ENCODE assay signal across 9 cellular contexts in the genomic region with DNA sequence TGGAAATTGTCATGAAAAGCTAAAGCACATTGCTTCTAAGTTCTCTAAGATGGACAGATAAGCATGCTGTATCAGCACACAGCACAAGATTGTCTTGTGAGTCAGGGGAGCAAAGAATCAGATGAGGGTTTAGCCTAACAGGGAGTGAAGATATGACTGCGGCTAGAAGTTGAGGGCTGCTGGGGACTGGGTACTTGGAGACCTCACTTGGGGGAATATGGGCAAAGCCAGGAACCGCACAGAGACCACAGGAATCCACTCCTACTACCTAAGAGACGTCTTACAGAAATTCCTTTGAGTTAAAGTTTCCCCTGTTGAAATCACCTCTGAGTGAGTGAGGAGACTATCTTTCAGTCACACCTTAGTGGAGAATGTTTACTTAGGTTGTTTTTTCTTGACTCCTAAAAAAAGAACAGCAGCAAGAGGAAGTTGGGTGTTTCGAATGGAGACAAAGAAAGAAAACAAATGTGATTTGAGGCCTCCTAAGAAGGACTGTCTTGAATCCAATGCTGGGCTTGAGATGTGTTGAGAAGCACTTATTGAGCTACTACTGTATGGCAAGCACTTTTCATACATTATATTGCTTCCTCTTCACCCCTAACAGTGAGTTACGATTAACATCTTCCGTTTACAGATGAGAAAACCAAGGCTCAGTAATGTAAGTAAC.
DNase-seq lines count a peak whose midpoint lies in the region; ATAC-seq, FAIRE-seq and TF ChIP-seq lines count a peak whose summit lies in the region.
"Had no signal": no experiment of that assay in that cellular context is flagged by ENCODE, and none has a peak within 500 bp of the region (broad histone marks: within the 10 kb centered on the region; RNA-seq: fewer than 3 reads in every experiment).

No MANE protein-coding gene starts in this region.

- H3K36me3 Mint-ChIP-seq in T-cell, result peaks cover 4% of the 10 kb centered on the region
- H3K36me3 Mint-ChIP-seq in effector memory CD8-positive, alpha-beta T cell (ENCODE audit: insufficient read depth), result peaks cover 31% of the 10 kb centered on the region

- POLR2A ChIA-PET in T-cell (lab: Charles Lee), result interaction anchor here (0.5 to 3.6 kb wide), 8 partner anchors 11 to 94 kb away, joined by 3 to 16 read pairs (median 4); no protein-coding TSS in a partner anchor

- peak; percentile 34 for ATAC-seq in HG02678 (IDR thresholded peaks at IDR 0.05; ENCODE audit: unreplicated experiment)
- ATAC-seq in T-cell (replicated peaks in 1 of 4), result peak; percentile 8 to 35 (median 28)
- peak; percentile 12 for ATAC-seq in effector memory CD8-positive, alpha-beta T cell (replicated peaks)
- ATAC-seq in Right ventricle myocardium superior (ENCODE audit: poor library complexity), result no peak

- TF ChIP-seq POLR2A in GM12892 (IDR thresholded peaks at IDR 0.05; ENCODE audit: low read depth, low read length), result peak; percentile 32; the same call in 1 of the 2 replicates

- CTCF ChIA-PET in T-cell (lab: Charles Lee), result interaction anchor here (0.6 to 2.6 kb wide), 9 partner anchors 11 to 97 kb away, joined by 3 to 16 read pairs (median 3); no protein-coding TSS in a partner anchor

- peak overlapping the region; percentile 98 to 99 for H3K27ac Mint-ChIP-seq in T-cell
- H3K27ac Mint-ChIP-seq in effector memory CD8-positive, alpha-beta T cell, result peak overlapping the region; percentile 96

- peak overlapping the region; percentile 53 for H3K27ac ChIP-seq in temporal lobe (ENCODE audit: low read depth, low read length)
- H3K27ac ChIP-seq: HL-60 had no signal

- H3K4me3 Mint-ChIP-seq in T-cell, result peak overlapping the region; percentile 52 to 79 (median 63)
- H3K4me3 Mint-ChIP-seq in effector memory CD8-positive, alpha-beta T cell, result peak overlapping the region; percentile 76 to 78

- H3K4me1 Mint-ChIP-seq in T-cell, result peaks cover 97 to 99% (median 99%) of the 10 kb centered on the region in 3 donors
- peaks cover 82 to 96% of the 10 kb centered on the region in 2 donors for H3K4me1 Mint-ChIP-seq in effector memory CD8-positive, alpha-beta T cell (ENCODE audit: low read depth in 2 of 2)

- DNase-seq in GM12892 (ENCODE audit: insufficient read length), result no peak
- DNase-seq in T-cell, result peak in 7 of 34 experiments; percentile 9 to 40 (median 19)
- DNase-seq in effector memory CD8-positive, alpha-beta T cell, result no peak
- DNase-seq in Right ventricle myocardium superior, result no peak
- DNase-seq in NCI-H1417 (lab: John Stamatoyannopoulos, UW), result no peak
- DNase-seq in NK-92 (lab: John Stamatoyannopoulos, UW; ENCODE audit: unreplicated experiment), result no peak

- FAIRE-seq in GM12892 (lab: Jason Lieb, UNC), result no peak

- H3K9me3 Mint-ChIP-seq in T-cell, result no peaks in the 10 kb centered on the region
- H3K9me3 Mint-ChIP-seq in effector memory CD8-positive, alpha-beta T cell, result no peaks in the 10 kb centered on the region

- H3K27me3 Mint-ChIP-seq in T-cell, result no peaks in the 10 kb centered on the region
- H3K27me3 Mint-ChIP-seq in effector memory CD8-positive, alpha-beta T cell, result no peaks in the 10 kb centered on the region

- intact Hi-C loops in Right ventricle myocardium superior (cut with DNase I), result no loop called here
